In genomic region chr9:126700296-126700695, GRCh38 we compare ENCODE assay signal across 23 cellular contexts.
DNase-seq lines count a peak whose midpoint lies in the region; ATAC-seq, FAIRE-seq and TF ChIP-seq lines count a peak whose summit lies in the region.
"Had no signal": no experiment of that assay in that cellular context is flagged by ENCODE, and none has a peak within 500 bp of the region (broad histone marks: within the 10 kb centered on the region; RNA-seq: fewer than 3 reads in every experiment).

No MANE protein-coding gene starts in this region.

- H3K36me3 ChIP-seq in SK-N-SH (replicated peaks in 1 of 2; ENCODE audit: control insufficient read depth in 1 of 2, insufficient read depth in 2 of 2, low read length in 1 of 2) (no peaks in the 10 kb centered on the region), WERI-Rb-1 (no peaks in the 10 kb centered on the region), kidney (ENCODE audit: control insufficient read depth in 1 of 2, insufficient read depth in 2 of 2, low read length in 2 of 2) (no peaks in the 10 kb centered on the region), upper lobe of right lung (no peaks in the 10 kb centered on the region)

- no peak for TF ChIP-seq RAD21 in SK-N-SH (IDR thresholded peaks at IDR 0.05; ENCODE audit: low read length)

- no peak for TF ChIP-seq EP300 in SK-N-SH (IDR thresholded peaks at IDR 0.05; ENCODE audit: borderline replicate concordance in 1 of 2, low read depth in 1 of 2, low read length in 1 of 2)

- no peaks in the 10 kb centered on the region for H4K20me1 ChIP-seq in SK-N-SH (ENCODE audit: insufficient read depth)

- no peaks in the 10 kb centered on the region for H3K79me2 ChIP-seq in SK-N-SH (ENCODE audit: insufficient read depth)

- H3K9me2 ChIP-seq in SK-N-SH, result no peaks in the 10 kb centered on the region

- H3K9me3 ChIP-seq in SK-N-SH, result no peaks in the 10 kb centered on the region
- H3K9me3 ChIP-seq in WERI-Rb-1 (ENCODE audit: severe bottlenecking), result no peaks in the 10 kb centered on the region
- H3K9me3 ChIP-seq in kidney (ENCODE audit: control insufficient read depth in 1 of 2, low read length in 2 of 2), result no peaks in the 10 kb centered on the region
- no peaks in the 10 kb centered on the region for H3K9me3 ChIP-seq in upper lobe of right lung

- H3K27me3 ChIP-seq in SK-N-SH (ENCODE audit: insufficient read depth) (peaks cover 39% of the 10 kb centered on the region; the same call in 1 of the 2 replicates), WERI-Rb-1 (ENCODE audit: insufficient read depth, low read depth, severe bottlenecking) (no peaks in the 10 kb centered on the region), upper lobe of right lung (peaks cover 37% of the 10 kb centered on the region)

- H3K4me3 ChIP-seq in SK-N-SH (ENCODE audit: low read depth in 2 of 2, low read length in 1 of 2), result no peak overlapping the region
- H3K4me3 ChIP-seq in WERI-Rb-1 (ENCODE audit: low read depth, low read length), result no peak overlapping the region
- H3K4me3 ChIP-seq in kidney (ENCODE audit: low read length in 2 of 2), result no peak overlapping the region
- H3K4me3 ChIP-seq in upper lobe of right lung, result no peak overlapping the region
- H3K4me3 ChIP-seq: GM12878 had no signal

- TF ChIP-seq CTCF in SK-N-SH (IDR thresholded peaks at IDR 0.05) (no peak), WERI-Rb-1 (IDR thresholded peaks at IDR 0.05; ENCODE audit: low read depth, low read length) (no peak), kidney (IDR thresholded peaks at IDR 0.05; ENCODE audit: borderline replicate concordance, extremely low read depth, insufficient read depth) (no peak), upper lobe of right lung (IDR thresholded peaks at IDR 0.05) (no peak)

- H3K4me1 ChIP-seq in SK-N-SH (ENCODE audit: control insufficient read depth in 1 of 2, insufficient read depth in 2 of 2, low read depth in 1 of 2, low read length in 1 of 2), result peaks cover 0 to 3% of the 10 kb centered on the region in 2 experiments; a peak in 1 of 4 replicates
- peaks cover 0 to 4% of the 10 kb centered on the region in 2 donors for H3K4me1 ChIP-seq in kidney (ENCODE audit: control insufficient read depth in 1 of 2, insufficient read depth in 1 of 2, low read depth in 1 of 2, low read length in 2 of 2)
- peaks cover 5% of the 10 kb centered on the region for H3K4me1 ChIP-seq in upper lobe of right lung

- intact Hi-C loops in kidney (cut with DNase I) (no loop called here), upper lobe of right lung (cut with DNase I) (no loop called here)

- ATAC-seq in SK-N-SH treated with all-trans-retinoic acid at 6 μM for 48 hours (no peak), upper lobe of right lung (no peak), HG02884 (IDR thresholded peaks at IDR 0.05; ENCODE audit: unreplicated experiment) (no peak), GM18498 (IDR thresholded peaks at IDR 0.05; ENCODE audit: unreplicated experiment) (no peak)
- ATAC-seq: GM12878, Right ventricle myocardium inferior had no signal

- H2AFZ ChIP-seq in SK-N-SH (ENCODE audit: low read depth), result no peak overlapping the region

- no peak overlapping the region for H3K9ac ChIP-seq in SK-N-SH
- H3K9ac ChIP-seq in kidney (ENCODE audit: low read length in 2 of 2), result no peak overlapping the region

- in situ Hi-C loops in ACHN (cut with HindIII; ENCODE audit: low pct_ligation_motif_present, low pct_unique_long_range_greater_than_20kb, low sequenced_read_pairs), result no loop called here

- 90% methylated on average over 6 of the region's 10 CpGs for WGBS in SK-N-SH (ENCODE audit: low lambda C conversion rate)

- CTCF ChIA-PET in SK-N-SH (lab: Yijun Ruan, JAX), result interaction anchor here (1.0 to 10.9 kb wide), 3 partner anchors 11 to 90 kb away, joined by 5 to 502 read pairs (median 136); no protein-coding TSS in a partner anchor

- H3F3A ChIP-seq in SK-N-SH (replicated peaks; ENCODE audit: insufficient read depth), result no peaks in the 10 kb centered on the region

- H3K4me2 ChIP-seq in SK-N-SH, result no peak overlapping the region

- FAIRE-seq in kidney (lab: Jason Lieb, UNC), result no peak
- FAIRE-seq: GM12878, GM18507, HTR-8/SVneo, RCC 7860 had no signal

- POLR2A ChIA-PET in SK-N-SH (lab: Yijun Ruan, JAX), result no interaction called here

- H3K27ac ChIP-seq in SK-N-SH (ENCODE audit: low read depth in 2 of 2, low read length in 1 of 2) (no peak overlapping the region), WERI-Rb-1 (no peak overlapping the region), kidney (ENCODE audit: low read depth in 2 of 2, low read length in 2 of 2) (no peak overlapping the region), upper lobe of right lung (no peak overlapping the region)
- H3K27ac ChIP-seq: 22Rv1 had no signal

- DNase-seq in SK-N-SH (peak; percentile 23), WERI-Rb-1 (peak; percentile 8), kidney (peak; percentile 41), upper lobe of right lung (peak; percentile 52), ACHN (no peak)
- DNase-seq: CD4-positive, CD25-positive, alpha-beta regulatory T cell; COR-L47; DMS153; IMR-90; NCI-H1417 treated with DMSO at 0.1 percent for 48 hours; NCI-H187 treated with DMSO at 0.1 percent for 48 hours; NCI-H2227 treated with DMSO at 0.1 percent for 48 hours; NCI-H510A treated with DMSO at 0.1 percent for 48 hours; NCI-H774 had no signal

TF ChIP-seq in SK-N-SH, 30 proteins besides CTCF, POLR2A, EP300 and RAD21:
- TF ChIP-seq RXRA (IDR thresholded peaks at IDR 0.05; ENCODE audit: borderline replicate concordance, low read depth) (no peak), NRF1 (IDR thresholded peaks at IDR 0.05; ENCODE audit: low read depth, low read length) (no peak), TEAD4 (IDR thresholded peaks at IDR 0.05; ENCODE audit: borderline replicate concordance, insufficient read depth) (no peak), SMC3 (IDR thresholded peaks at IDR 0.05; ENCODE audit: low read depth, low read length) (no peak), NFIC (IDR thresholded peaks at IDR 0.05; ENCODE audit: borderline replicate concordance) (no peak), MXI1 (IDR thresholded peaks at IDR 0.05; ENCODE audit: low read depth, low read length) (no peak)
- TF ChIP-seq, protein P1, sequence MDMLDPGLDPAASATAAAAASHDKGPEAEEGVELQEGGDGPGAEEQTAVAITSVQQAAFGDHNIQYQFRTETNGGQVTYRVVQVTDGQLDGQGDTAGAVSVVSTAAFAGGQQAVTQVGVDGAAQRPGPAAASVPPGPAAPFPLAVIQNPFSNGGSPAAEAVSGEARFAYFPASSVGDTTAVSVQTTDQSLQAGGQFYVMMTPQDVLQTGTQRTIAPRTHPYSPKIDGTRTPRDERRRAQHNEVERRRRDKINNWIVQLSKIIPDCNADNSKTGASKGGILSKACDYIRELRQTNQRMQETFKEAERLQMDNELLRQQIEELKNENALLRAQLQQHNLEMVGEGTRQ (IDR thresholded peaks at IDR 0.05; ENCODE audit: borderline replicate concordance, low read depth, low read length), result no peak

TF ChIP-seq in SK-N-SH treated with all-trans-retinoic acid at 6 μM for 48 hours, 23 proteins besides CTCF, POLR2A, EP300 and RAD21:
- TF ChIP-seq ZNF8 (CRISPR knock-in tag; IDR thresholded peaks at IDR 0.05), result no peak
- no peak for TF ChIP-seq PATZ1 (CRISPR knock-in tag; IDR thresholded peaks at IDR 0.05; ENCODE audit: borderline replicate concordance)
- no peak for TF ChIP-seq ARNTL (CRISPR knock-in tag; IDR thresholded peaks at IDR 0.05; ENCODE audit: borderline replicate concordance, low read depth)
- no peak for TF ChIP-seq ZNF70 (CRISPR knock-in tag; IDR thresholded peaks at IDR 0.05)
- TF ChIP-seq TCF4 (CRISPR knock-in tag; IDR thresholded peaks at IDR 0.05; ENCODE audit: borderline replicate concordance), result no peak
- TF ChIP-seq, protein P2, sequence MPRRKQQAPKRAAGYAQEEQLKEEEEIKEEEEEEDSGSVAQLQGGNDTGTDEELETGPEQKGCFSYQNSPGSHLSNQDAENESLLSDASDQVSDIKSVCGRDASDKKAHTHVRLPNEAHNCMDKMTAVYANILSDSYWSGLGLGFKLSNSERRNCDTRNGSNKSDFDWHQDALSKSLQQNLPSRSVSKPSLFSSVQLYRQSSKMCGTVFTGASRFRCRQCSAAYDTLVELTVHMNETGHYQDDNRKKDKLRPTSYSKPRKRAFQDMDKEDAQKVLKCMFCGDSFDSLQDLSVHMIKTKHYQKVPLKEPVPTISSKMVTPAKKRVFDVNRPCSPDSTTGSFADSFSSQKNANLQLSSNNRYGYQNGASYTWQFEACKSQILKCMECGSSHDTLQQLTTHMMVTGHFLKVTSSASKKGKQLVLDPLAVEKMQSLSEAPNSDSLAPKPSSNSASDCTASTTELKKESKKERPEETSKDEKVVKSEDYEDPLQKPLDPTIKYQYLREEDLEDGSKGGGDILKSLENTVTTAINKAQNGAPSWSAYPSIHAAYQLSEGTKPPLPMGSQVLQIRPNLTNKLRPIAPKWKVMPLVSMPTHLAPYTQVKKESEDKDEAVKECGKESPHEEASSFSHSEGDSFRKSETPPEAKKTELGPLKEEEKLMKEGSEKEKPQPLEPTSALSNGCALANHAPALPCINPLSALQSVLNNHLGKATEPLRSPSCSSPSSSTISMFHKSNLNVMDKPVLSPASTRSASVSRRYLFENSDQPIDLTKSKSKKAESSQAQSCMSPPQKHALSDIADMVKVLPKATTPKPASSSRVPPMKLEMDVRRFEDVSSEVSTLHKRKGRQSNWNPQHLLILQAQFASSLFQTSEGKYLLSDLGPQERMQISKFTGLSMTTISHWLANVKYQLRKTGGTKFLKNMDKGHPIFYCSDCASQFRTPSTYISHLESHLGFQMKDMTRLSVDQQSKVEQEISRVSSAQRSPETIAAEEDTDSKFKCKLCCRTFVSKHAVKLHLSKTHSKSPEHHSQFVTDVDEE (CRISPR knock-in tag; IDR thresholded peaks at IDR 0.05), result no peak
- TF ChIP-seq BACH2 (CRISPR knock-in tag; IDR thresholded peaks at IDR 0.05; ENCODE audit: borderline replicate concordance), result no peak
TF ChIP-seq in SK-N-SH treated with all-trans-retinoic acid at 6 μM for 48 hours: peak in this region for 0.
